Comparison of ENCODE assay signal across 1 cellular context in genomic region chr17:50731575-50732460, GRCh38.
TF ChIP-seq lines count a peak whose summit lies in the region.

No MANE protein-coding gene starts in this region.

TF ChIP-seq in GM23338, 12 proteins besides CTCF, POLR2A, EP300 and RAD21 (continued from another document):
- TF ChIP-seq REST (IDR thresholded peaks at IDR 0.05; ENCODE audit: unreplicated experiment) (no peak), NANOG (IDR thresholded peaks at IDR 0.05; ENCODE audit: borderline replicate concordance) (no peak), JUNB (IDR thresholded peaks at IDR 0.05; ENCODE audit: unreplicated experiment) (no peak)
- TF ChIP-seq, protein P1, sequence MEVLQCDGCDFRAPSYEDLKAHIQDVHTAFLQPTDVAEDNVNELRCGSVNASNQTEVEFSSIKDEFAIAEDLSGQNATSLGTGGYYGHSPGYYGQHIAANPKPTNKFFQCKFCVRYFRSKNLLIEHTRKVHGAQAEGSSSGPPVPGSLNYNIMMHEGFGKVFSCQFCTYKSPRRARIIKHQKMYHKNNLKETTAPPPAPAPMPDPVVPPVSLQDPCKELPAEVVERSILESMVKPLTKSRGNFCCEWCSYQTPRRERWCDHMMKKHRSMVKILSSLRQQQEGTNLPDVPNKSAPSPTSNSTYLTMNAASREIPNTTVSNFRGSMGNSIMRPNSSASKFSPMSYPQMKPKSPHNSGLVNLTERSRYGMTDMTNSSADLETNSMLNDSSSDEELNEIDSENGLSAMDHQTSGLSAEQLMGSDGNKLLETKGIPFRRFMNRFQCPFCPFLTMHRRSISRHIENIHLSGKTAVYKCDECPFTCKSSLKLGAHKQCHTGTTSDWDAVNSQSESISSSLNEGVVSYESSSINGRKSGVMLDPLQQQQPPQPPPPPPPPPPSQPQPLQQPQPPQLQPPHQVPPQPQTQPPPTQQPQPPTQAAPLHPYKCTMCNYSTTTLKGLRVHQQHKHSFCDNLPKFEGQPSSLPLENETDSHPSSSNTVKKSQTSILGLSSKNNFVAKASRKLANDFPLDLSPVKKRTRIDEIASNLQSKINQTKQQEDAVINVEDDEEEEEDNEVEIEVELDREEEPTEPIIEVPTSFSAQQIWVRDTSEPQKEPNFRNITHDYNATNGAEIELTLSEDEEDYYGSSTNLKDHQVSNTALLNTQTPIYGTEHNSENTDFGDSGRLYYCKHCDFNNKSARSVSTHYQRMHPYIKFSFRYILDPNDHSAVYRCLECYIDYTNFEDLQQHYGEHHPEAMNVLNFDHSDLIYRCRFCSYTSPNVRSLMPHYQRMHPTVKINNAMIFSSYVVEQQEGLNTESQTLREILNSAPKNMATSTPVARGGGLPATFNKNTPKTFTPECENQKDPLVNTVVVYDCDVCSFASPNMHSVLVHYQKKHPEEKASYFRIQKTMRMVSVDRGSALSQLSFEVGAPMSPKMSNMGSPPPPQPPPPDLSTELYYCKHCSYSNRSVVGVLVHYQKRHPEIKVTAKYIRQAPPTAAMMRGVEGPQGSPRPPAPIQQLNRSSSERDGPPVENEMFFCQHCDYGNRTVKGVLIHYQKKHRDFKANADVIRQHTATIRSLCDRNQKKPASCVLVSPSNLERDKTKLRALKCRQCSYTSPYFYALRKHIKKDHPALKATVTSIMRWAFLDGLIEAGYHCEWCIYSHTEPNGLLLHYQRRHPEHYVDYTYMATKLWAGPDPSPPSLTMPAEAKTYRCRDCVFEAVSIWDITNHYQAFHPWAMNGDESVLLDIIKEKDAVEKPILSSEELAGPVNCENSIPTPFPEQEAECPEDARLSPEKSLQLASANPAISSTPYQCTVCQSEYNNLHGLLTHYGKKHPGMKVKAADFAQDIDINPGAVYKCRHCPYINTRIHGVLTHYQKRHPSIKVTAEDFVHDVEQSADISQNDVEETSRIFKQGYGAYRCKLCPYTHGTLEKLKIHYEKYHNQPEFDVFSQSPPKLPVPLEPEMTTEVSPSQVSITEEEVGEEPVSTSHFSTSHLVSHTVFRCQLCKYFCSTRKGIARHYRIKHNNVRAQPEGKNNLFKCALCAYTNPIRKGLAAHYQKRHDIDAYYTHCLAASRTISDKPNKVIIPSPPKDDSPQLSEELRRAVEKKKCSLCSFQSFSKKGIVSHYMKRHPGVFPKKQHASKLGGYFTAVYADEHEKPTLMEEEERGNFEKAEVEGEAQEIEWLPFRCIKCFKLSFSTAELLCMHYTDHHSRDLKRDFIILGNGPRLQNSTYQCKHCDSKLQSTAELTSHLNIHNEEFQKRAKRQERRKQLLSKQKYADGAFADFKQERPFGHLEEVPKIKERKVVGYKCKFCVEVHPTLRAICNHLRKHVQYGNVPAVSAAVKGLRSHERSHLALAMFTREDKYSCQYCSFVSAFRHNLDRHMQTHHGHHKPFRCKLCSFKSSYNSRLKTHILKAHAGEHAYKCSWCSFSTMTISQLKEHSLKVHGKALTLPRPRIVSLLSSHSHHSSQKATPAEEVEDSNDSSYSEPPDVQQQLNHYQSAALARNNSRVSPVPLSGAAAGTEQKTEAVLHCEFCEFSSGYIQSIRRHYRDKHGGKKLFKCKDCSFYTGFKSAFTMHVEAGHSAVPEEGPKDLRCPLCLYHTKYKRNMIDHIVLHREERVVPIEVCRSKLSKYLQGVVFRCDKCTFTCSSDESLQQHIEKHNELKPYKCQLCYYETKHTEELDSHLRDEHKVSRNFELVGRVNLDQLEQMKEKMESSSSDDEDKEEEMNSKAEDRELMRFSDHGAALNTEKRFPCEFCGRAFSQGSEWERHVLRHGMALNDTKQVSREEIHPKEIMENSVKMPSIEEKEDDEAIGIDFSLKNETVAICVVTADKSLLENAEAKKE (CRISPR knock-in tag; IDR thresholded peaks at IDR 0.05), result no peak
